ENCODE assay signal across 14 cellular contexts in genomic region chr22:49229483-49230193, GRCh38.
A peak's percentile ranks its signal among the peaks of the same experiment; 100 is the strongest.
DNase-seq lines count a peak whose midpoint lies in the region; ATAC-seq lines count a peak whose summit lies in the region.
"Had no signal": no experiment of that assay in that cellular context is flagged by ENCODE, and none has a peak within 500 bp of the region (broad histone marks: within the 10 kb centered on the region; RNA-seq: fewer than 3 reads in every experiment).

No MANE protein-coding gene starts in this region.

- ATAC-seq in Right ventricle myocardium inferior (no peak), Right ventricle myocardium superior (ENCODE audit: poor library complexity) (no peak)
- ATAC-seq: K562 had no signal

- DNase-seq in Right ventricle myocardium inferior (ENCODE audit: missing footprints) (peak; percentile 23), Right ventricle myocardium superior (no peak), NCI-H345 treated with DMSO at 0.1 percent for 48 hours (lab: John Stamatoyannopoulos, UW; ENCODE audit: unreplicated experiment) (peak; percentile 5), islet precursor cell (peak; percentile 21), ureter (ENCODE audit: low spot score) (peak; percentile 17), HT-29 (ENCODE audit: low spot score) (no peak)
- DNase-seq in activated CD4-positive, alpha-beta T cell treated with anti-CD3 and anti-CD28 coated beads, Interleukin-2, amount 50 U/mL, for 4 hours, result no peak
- DNase-seq: CD4-positive, alpha-beta T cell; GM23248; HFFc6; NCI-H187 treated with DMSO at 0.1 percent for 48 hours; NCI-H2227 treated with DMSO at 0.1 percent for 48 hours; NCI-H748 treated with DMSO at 0.1 percent for 48 hours had no signal

- intact Hi-C loops in Right ventricle myocardium inferior (cut with DNase I) (no loop called here), Right ventricle myocardium superior (cut with DNase I) (no loop called here)

Comparison
In these comparisons a context has a peak if more than half of its experiments do, and no peak if none do; other contexts are left out.
1. DNase-seq: peak in Right ventricle myocardium inferior (single experiment), NCI-H345 treated with DMSO at 0.1 percent for 48 hours (single experiment), islet precursor cell (single experiment) and ureter (single experiment); none in Right ventricle myocardium superior (single experiment), HT-29 (single experiment) and activated CD4-positive, alpha-beta T cell treated with anti-CD3 and anti-CD28 coated beads, Interleukin-2, amount 50 U/mL, for 4 hours (0 of 2).